14 cellular contexts compared by ENCODE assay signal in genomic region chr13:41496420-41497234, GRCh38. TPM values are rescaled to one million over a fixed set of nuclear protein-coding genes. Genes with fewer than 3 reads are reported as not detected.
A peak's percentile ranks its signal among the peaks of the same experiment; 100 is the strongest.
DNase-seq lines count a peak whose midpoint lies in the region; ATAC-seq and TF ChIP-seq lines count a peak whose summit lies in the region.
"Had no signal": no experiment of that assay in that cellular context is flagged by ENCODE, and none has a peak within 500 bp of the region (broad histone marks: within the 10 kb centered on the region; RNA-seq: fewer than 3 reads in every experiment).

No MANE protein-coding gene starts in this region.

- DNase-seq in activated naive CD8-positive, alpha-beta T cell treated with anti-CD3 and anti-CD28 coated beads for 36 hours = no peak
- DNase-seq in MM.1S (peak; percentile 53), fibroblast of lung (ENCODE audit: low read depth in 2 of 2) (peak; percentile 63 to 79), NCI-H1694 treated with DMSO at 0.1 percent for 48 hours (lab: John Stamatoyannopoulos, UW) (no peak), ureter (ENCODE audit: low spot score) (no peak), testis (no peak)
- no peak for DNase-seq in stimulated activated naive CD8-positive, alpha-beta T cell treated with anti-CD3 and anti-CD28 coated beads, Interleukin-15, amount 100 ng/mL, for 72 hours
- DNase-seq: NCI-H510A treated with DMSO at 0.1 percent for 48 hours, stomach had no signal

- H3K27ac ChIP-seq in MM.1S (ENCODE audit: low read length) (peak overlapping the region; percentile 89), fibroblast of lung (ENCODE audit: insufficient read depth, low read length) (no peak overlapping the region), testis (no peak overlapping the region)
- H3K27ac ChIP-seq: epithelial cell of prostate, stomach had no signal

- H3K9me3 Mint-ChIP-seq in activated naive CD8-positive, alpha-beta T cell (ENCODE audit: low read depth) = no peaks in the 10 kb centered on the region
- H3K9me3 Mint-ChIP-seq in activated naive CD8-positive, alpha-beta T cell treated with anti-CD3 and anti-CD28 coated beads for 36 hours = no peaks in the 10 kb centered on the region
- no peaks in the 10 kb centered on the region for H3K9me3 Mint-ChIP-seq in stimulated activated naive CD8-positive, alpha-beta T cell treated with anti-CD3 and anti-CD28 coated beads, Interleukin-15, amount 100 ng/mL, for 72 hours

- H3K4me3 ChIP-seq in MM.1S (ENCODE audit: low read length) (no peak overlapping the region), fibroblast of lung (replicated peaks in 1 of 4; ENCODE audit: control extremely low read depth in 1 of 4, insufficient read depth in 1 of 4, low read depth in 3 of 4, low read length in 4 of 4) (no peak overlapping the region), testis (no peak overlapping the region)
- H3K4me3 ChIP-seq: stomach had no signal

- TF ChIP-seq CTCF in MM.1S (IDR thresholded peaks at IDR 0.05; ENCODE audit: low read length) (no peak), fibroblast of lung (conservative IDR thresholded peaks at IDR 0.05 in 1 of 2, IDR thresholded peaks at IDR 0.05 in 1 of 2; ENCODE audit: low read depth in 1 of 2, low read length in 2 of 2) (no peak), testis (IDR thresholded peaks at IDR 0.05) (no peak)

- H3F3A ChIP-seq in MM.1S (ENCODE audit: insufficient read depth, low read length) = peaks cover 21% of the 10 kb centered on the region

- peak overlapping the region; percentile 50; the same call in 1 of the 2 replicates for H3K9ac ChIP-seq in MM.1S (ENCODE audit: low read length)
- no peak overlapping the region for H3K9ac ChIP-seq in fibroblast of lung (ENCODE audit: insufficient read depth, low read length)

- 75 to 85% methylated on average over 9 of the region's 9 CpGs for WGBS in testis, 2 donors

- no peak overlapping the region for H3K4me3 Mint-ChIP-seq in activated naive CD8-positive, alpha-beta T cell
- no peak overlapping the region for H3K4me3 Mint-ChIP-seq in activated naive CD8-positive, alpha-beta T cell treated with anti-CD3 and anti-CD28 coated beads for 36 hours
- H3K4me3 Mint-ChIP-seq in stimulated activated naive CD8-positive, alpha-beta T cell treated with anti-CD3 and anti-CD28 coated beads, Interleukin-15, amount 100 ng/mL, for 72 hours = peak overlapping the region; percentile 25 to 31
- H3K4me3 Mint-ChIP-seq: brain had no signal

- no peaks in the 10 kb centered on the region for H3K9me3 ChIP-seq in MM.1S (replicated peaks; ENCODE audit: insufficient read depth, low read length)
- no peaks in the 10 kb centered on the region for H3K9me3 ChIP-seq in fibroblast of lung (ENCODE audit: control insufficient read depth, insufficient read depth, low read depth, low read length)
- H3K9me3 ChIP-seq in testis = no peaks in the 10 kb centered on the region
- H3K9me3 ChIP-seq: stomach had no signal

- H3K36me3 Mint-ChIP-seq in activated naive CD8-positive, alpha-beta T cell = peaks cover 4% of the 10 kb centered on the region
- H3K36me3 Mint-ChIP-seq in activated naive CD8-positive, alpha-beta T cell treated with anti-CD3 and anti-CD28 coated beads for 36 hours = no peaks in the 10 kb centered on the region
- H3K36me3 Mint-ChIP-seq: brain had no signal

- peak overlapping the region; percentile 52; the same call in 1 of the 2 replicates for H3K4me2 ChIP-seq in MM.1S (ENCODE audit: low read depth, low read length)
- H3K4me2 ChIP-seq in fibroblast of lung (ENCODE audit: extremely low read depth, insufficient read depth, low read length) = no peak overlapping the region

- no peaks in the 10 kb centered on the region for H3K27me3 Mint-ChIP-seq in activated naive CD8-positive, alpha-beta T cell
- H3K27me3 Mint-ChIP-seq in activated naive CD8-positive, alpha-beta T cell treated with anti-CD3 and anti-CD28 coated beads for 36 hours = no peaks in the 10 kb centered on the region
- no peaks in the 10 kb centered on the region for H3K27me3 Mint-ChIP-seq in stimulated activated naive CD8-positive, alpha-beta T cell treated with anti-CD3 and anti-CD28 coated beads, Interleukin-15, amount 100 ng/mL, for 72 hours
- H3K27me3 Mint-ChIP-seq: brain had no signal

- intact Hi-C loops in testis (cut with DNase I; ENCODE audit: low total_unique reads) = no loop called here

- no peaks in the 10 kb centered on the region for H4K20me1 ChIP-seq in MM.1S (ENCODE audit: insufficient read depth, low read length)
- H4K20me1 ChIP-seq in fibroblast of lung (ENCODE audit: control insufficient read depth, extremely low read depth, insufficient read depth, low read length) = no peaks in the 10 kb centered on the region

- peaks cover 92% of the 10 kb centered on the region for H3K4me1 Mint-ChIP-seq in activated naive CD8-positive, alpha-beta T cell (ENCODE audit: low read depth)
- H3K4me1 Mint-ChIP-seq in activated naive CD8-positive, alpha-beta T cell treated with anti-CD3 and anti-CD28 coated beads for 36 hours = peaks cover 88% of the 10 kb centered on the region
- peaks cover 98% of the 10 kb centered on the region for H3K4me1 Mint-ChIP-seq in stimulated activated naive CD8-positive, alpha-beta T cell treated with anti-CD3 and anti-CD28 coated beads, Interleukin-15, amount 100 ng/mL, for 72 hours

- H3K79me2 ChIP-seq in MM.1S (ENCODE audit: low read length) = no peaks in the 10 kb centered on the region
- no peaks in the 10 kb centered on the region for H3K79me2 ChIP-seq in fibroblast of lung (ENCODE audit: control insufficient read depth, insufficient read depth, low read length)

- ATAC-seq in stimulated activated naive CD8-positive, alpha-beta T cell treated with anti-CD3 and anti-CD28 coated beads, Interleukin-15, amount 100 ng/mL, for 72 hours = no peak
- ATAC-seq: SK-N-SH treated with all-trans-retinoic acid at 6 μM for 48 hours had no signal

- no peaks in the 10 kb centered on the region for H3K9me2 ChIP-seq in MM.1S (replicated peaks; ENCODE audit: insufficient read depth, low read length)

- H3K36me3 ChIP-seq in MM.1S (replicated peaks; ENCODE audit: insufficient read depth, low read length) = no peaks in the 10 kb centered on the region
- H3K36me3 ChIP-seq in fibroblast of lung (ENCODE audit: control insufficient read depth, insufficient read depth, low read length) = no peaks in the 10 kb centered on the region
- no peaks in the 10 kb centered on the region for H3K36me3 ChIP-seq in testis (ENCODE audit: low read depth, missing control alignments)
- H3K36me3 ChIP-seq: stomach had no signal

- H3K27me3 ChIP-seq in MM.1S (replicated peaks; ENCODE audit: insufficient read depth, low read length) (no peaks in the 10 kb centered on the region), fibroblast of lung (ENCODE audit: control insufficient read depth, insufficient read depth, low read length) (no peaks in the 10 kb centered on the region), testis (no peaks in the 10 kb centered on the region)
- H3K27me3 ChIP-seq: stomach had no signal

- peak overlapping the region; percentile 70 for H3K27ac Mint-ChIP-seq in activated naive CD8-positive, alpha-beta T cell
- H3K27ac Mint-ChIP-seq in activated naive CD8-positive, alpha-beta T cell treated with anti-CD3 and anti-CD28 coated beads for 36 hours = no peak overlapping the region
- H3K27ac Mint-ChIP-seq in stimulated activated naive CD8-positive, alpha-beta T cell treated with anti-CD3 and anti-CD28 coated beads, Interleukin-15, amount 100 ng/mL, for 72 hours = peak overlapping the region in 1 of 2 donors; percentile 37

- H2AFZ ChIP-seq in MM.1S (ENCODE audit: low read length) (peak overlapping the region; percentile 58; the same call in 1 of the 2 replicates), fibroblast of lung (ENCODE audit: low read length) (no peak overlapping the region)

- H3K4me1 ChIP-seq in MM.1S (ENCODE audit: low read length) (peaks cover 72% of the 10 kb centered on the region), fibroblast of lung (ENCODE audit: control insufficient read depth, extremely low read depth, insufficient read depth, low read length) (peaks cover 5% of the 10 kb centered on the region), testis (peaks cover 8% of the 10 kb centered on the region)

- no peak for TF ChIP-seq POLR2A in testis (IDR thresholded peaks at IDR 0.05)

RNA-seq across cellular contexts. Expression of gene RGCC, which starts 39.3 kb away (rescaled TPM):
- 100 to 1,000 TPM; 111 to 117 TPM for total RNA-seq in activated naive CD8-positive, alpha-beta T cell treated with anti-CD3 and anti-CD28 coated beads for 36 hours
- 51.1 and 148 TPM in 2 replicates for total RNA-seq in fibroblast of lung
- polyA plus RNA-seq in fibroblast of lung = 65.9 and 122 TPM in 2 replicates
- 51.6 and 113 TPM in 2 replicates for polyA plus RNA-seq in fibroblast of lung (2012)
- polyA minus RNA-seq in fibroblast of lung (ENCODE audit: low replicate concordance) = 6.3 and 9.7 TPM in 2 replicates
- 11.9 TPM for total RNA-seq in ureter
- total RNA-seq in testis = 10 to 100 TPM; 15.1 to 26.5 TPM
- 64.2 TPM for polyA plus RNA-seq in testis (ENCODE audit: insufficient read depth, low read depth, low replicate concordance)
- polyA plus RNA-seq: neural cell had no signal

Comparison
In these comparisons a context has a peak if more than half of its experiments do, and no peak if none do; other contexts are left out.
1. H3K4me3 Mint-ChIP-seq: peak in stimulated activated naive CD8-positive, alpha-beta T cell treated with anti-CD3 and anti-CD28 coated beads, Interleukin-15, amount 100 ng/mL, for 72 hours (2 of 2); none in activated naive CD8-positive, alpha-beta T cell (single experiment) and activated naive CD8-positive, alpha-beta T cell treated with anti-CD3 and anti-CD28 coated beads for 36 hours (single experiment).
2. DNase-seq: peak in MM.1S (single experiment) and fibroblast of lung (2 of 2); none in activated naive CD8-positive, alpha-beta T cell treated with anti-CD3 and anti-CD28 coated beads for 36 hours (single experiment), stimulated activated naive CD8-positive, alpha-beta T cell treated with anti-CD3 and anti-CD28 coated beads, Interleukin-15, amount 100 ng/mL, for 72 hours (0 of 2), NCI-H1694 treated with DMSO at 0.1 percent for 48 hours (single experiment), ureter (single experiment) and testis (single experiment).